Comparison of ENCODE assay signal across 24 cellular contexts in genomic region chr11:92253945-92254344, GRCh38. TPM values are rescaled to one million over a fixed set of nuclear protein-coding genes. Genes with fewer than 3 reads are reported as not detected.
DNase-seq lines count a peak whose midpoint lies in the region; ATAC-seq and TF ChIP-seq lines count a peak whose summit lies in the region.
"Had no signal": no experiment of that assay in that cellular context is flagged by ENCODE, and none has a peak within 500 bp of the region (broad histone marks: within the 10 kb centered on the region; RNA-seq: fewer than 3 reads in every experiment).

No MANE protein-coding gene starts in this region.

- CTCF ChIA-PET in GM10248 (lab: Yijun Ruan, JAX): interaction anchor here (1.7 kb wide), 1 partner anchor 10 kb away, joined by 4 read pairs; no protein-coding TSS in a partner anchor

- H3K4ac ChIP-seq in H9 (ENCODE audit: low read depth, low read length): no peak overlapping the region; the same call in 1 of the 2 replicates

- H3K9me3 ChIP-seq in H9 (ENCODE audit: control insufficient read depth, low read depth, low read length): no peaks in the 10 kb centered on the region
- H3K9me3 ChIP-seq: esophagus squamous epithelium, heart left ventricle, left ventricle myocardium inferior, thyroid gland had no signal

- H3K27me3 ChIP-seq in H9 (ENCODE audit: insufficient read depth, low read length): no peaks in the 10 kb centered on the region
- H3K27me3 ChIP-seq: esophagus squamous epithelium, heart left ventricle, thyroid gland had no signal

- no peak overlapping the region for H3K9ac ChIP-seq in H9 (ENCODE audit: extremely low read depth, insufficient read length, low read length)

- no peak for ATAC-seq in HG03045 (IDR thresholded peaks at IDR 0.05; ENCODE audit: unreplicated experiment)
- ATAC-seq: heart left ventricle; stimulated activated naive B cell treated with anti-CD40 and anti-IgM and Interleukin-4, amounts not matched to agents 10 μg/mL and 1 μg/mL and 100 μg/mL, for 72 hours had no signal

- no peak overlapping the region for H3K4me2 ChIP-seq in H9 (ENCODE audit: insufficient read depth, insufficient read length, low read length)

- H3K56ac ChIP-seq in H9 (ENCODE audit: insufficient read length, low read depth, low read length): no peak overlapping the region

- no peak overlapping the region for H2BK120ac ChIP-seq in H9 (ENCODE audit: low read depth, low read length, poor library complexity, severe bottlenecking)

- no peak overlapping the region for H4K91ac ChIP-seq in H9 (ENCODE audit: insufficient read length, low read depth, low read length)

- no peak overlapping the region for H2AFZ ChIP-seq in H9 (ENCODE audit: low read length)

- H3K79me1 ChIP-seq in H9 (ENCODE audit: insufficient read depth, low read depth, low read length, poor library complexity, severe bottlenecking): no peaks in the 10 kb centered on the region

- H3K4me1 Mint-ChIP-seq in H9: peaks cover 19 to 29% of the 10 kb centered on the region in 2 experiments
- peaks cover 26% of the 10 kb centered on the region for H3K4me1 Mint-ChIP-seq in chondrocyte (ENCODE audit: low read depth)
- H3K4me1 Mint-ChIP-seq in nephron progenitor cell: peaks cover 46% of the 10 kb centered on the region
- H3K4me1 Mint-ChIP-seq: CD8-positive, alpha-beta memory T cell; immature natural killer cell; stimulated activated naive B cell treated with anti-CD40 and anti-IgM and Interleukin-4, amounts not matched to agents 10 μg/mL and 1 μg/mL and 100 μg/mL, for 72 hours had no signal

- H2BK15ac ChIP-seq in H9 (ENCODE audit: low read depth, low read length): no peak overlapping the region

- peak overlapping the region; percentile 15 for H2BK20ac ChIP-seq in H9 (ENCODE audit: low read depth, low read length, poor library complexity, severe bottlenecking)

- H3K23ac ChIP-seq in H9 (ENCODE audit: insufficient read length, low read depth, low read length): no peak overlapping the region

- peaks cover 0 to 3% (median 0%) of the 10 kb centered on the region in 3 experiments; a peak in 1 of 7 replicates for H3K36me3 Mint-ChIP-seq in H9 (ENCODE audit: insufficient read depth in 1 of 3, low read depth in 3 of 3)
- H3K36me3 Mint-ChIP-seq in chondrocyte (ENCODE audit: low read depth): peaks cover 3% of the 10 kb centered on the region
- H3K36me3 Mint-ChIP-seq in nephron progenitor cell (ENCODE audit: low read depth): peaks cover 25% of the 10 kb centered on the region
- H3K36me3 Mint-ChIP-seq: CD8-positive, alpha-beta memory T cell; immature natural killer cell; stimulated activated naive B cell treated with anti-CD40 and anti-IgM and Interleukin-4, amounts not matched to agents 10 μg/mL and 1 μg/mL and 100 μg/mL, for 72 hours had no signal

- TF ChIP-seq POLR2A in NB4 (IDR thresholded peaks at IDR 0.05; ENCODE audit: extremely low read depth, insufficient read length): no peak

- H2BK5ac ChIP-seq in H9 (ENCODE audit: insufficient read length, low read length): no peak overlapping the region

- H3K4me3 ChIP-seq in NB4 (ENCODE audit: low read depth, low read length): no peak overlapping the region
- H3K4me3 ChIP-seq: esophagus squamous epithelium, heart left ventricle, left ventricle myocardium inferior, thyroid gland had no signal

- no peak overlapping the region for H3K27ac ChIP-seq in H9 (ENCODE audit: insufficient read length, low read depth, low read length)
- H3K27ac ChIP-seq: esophagus squamous epithelium, heart left ventricle, left ventricle myocardium inferior, thyroid gland had no signal

- POLR2A ChIA-PET in GM10248 (lab: Yijun Ruan, JAX): no interaction called here

- H4K20me1 ChIP-seq in H9 (ENCODE audit: control insufficient read depth, insufficient read depth, insufficient read length): no peaks in the 10 kb centered on the region

- H2BK12ac ChIP-seq in H9 (ENCODE audit: insufficient read length, low read depth, low read length): no peak overlapping the region

- H3K4me1 ChIP-seq in H9 (ENCODE audit: insufficient read depth, low read length): peaks cover 29% of the 10 kb centered on the region
- H3K4me1 ChIP-seq: esophagus squamous epithelium, heart left ventricle, left ventricle myocardium inferior, thyroid gland had no signal

- H2AK5ac ChIP-seq in H9 (ENCODE audit: insufficient read length, low read length): no peak overlapping the region

- H3T11ph ChIP-seq in H9 (ENCODE audit: low read length): no peak overlapping the region

- no peaks in the 10 kb centered on the region for H3K23me2 ChIP-seq in H9 (ENCODE audit: insufficient read length, low read depth, low read length, poor library complexity, severe bottlenecking)

- H3K79me2 ChIP-seq in H9 (ENCODE audit: insufficient read depth, low read length): peaks cover 18% of the 10 kb centered on the region; the same call in 1 of the 2 replicates

- H3K27me3 Mint-ChIP-seq in H9 (ENCODE audit: low read depth) (no peaks in the 10 kb centered on the region), chondrocyte (ENCODE audit: low read depth) (no peaks in the 10 kb centered on the region), nephron progenitor cell (ENCODE audit: low read depth, poor library complexity) (no peaks in the 10 kb centered on the region)
- H3K27me3 Mint-ChIP-seq: stimulated activated naive B cell treated with anti-CD40 and anti-IgM and Interleukin-4, amounts not matched to agents 10 μg/mL and 1 μg/mL and 100 μg/mL, for 72 hours had no signal

- no CpG with 5 or more reads among the region's 4 CpGs for WGBS in H9 (ENCODE audit: extremely low coverage, insufficient read length, low lambda C conversion rate)

- no peaks in the 10 kb centered on the region for H3K9me3 Mint-ChIP-seq in H9
- no peaks in the 10 kb centered on the region for H3K9me3 Mint-ChIP-seq in chondrocyte (ENCODE audit: low read depth)
- no peaks in the 10 kb centered on the region for H3K9me3 Mint-ChIP-seq in nephron progenitor cell

- no peak overlapping the region for H3K14ac ChIP-seq in H9 (ENCODE audit: insufficient read depth, low read length)

- H3K27ac Mint-ChIP-seq in H9: peak overlapping the region; percentile 52 to 96 (median 89); a peak in 5 of 7 replicates
- H3K27ac Mint-ChIP-seq in chondrocyte (ENCODE audit: unreplicated experiment): peak overlapping the region; percentile 92
- H3K27ac Mint-ChIP-seq in nephron progenitor cell: peak overlapping the region; percentile 45
- H3K27ac Mint-ChIP-seq: CD8-positive, alpha-beta memory T cell; immature natural killer cell; stimulated activated naive B cell treated with anti-CD40 and anti-IgM and Interleukin-4, amounts not matched to agents 10 μg/mL and 1 μg/mL and 100 μg/mL, for 72 hours had no signal

- H4K8ac ChIP-seq in H9 (replicated peaks; ENCODE audit: insufficient read length, low read depth, low read length): no peak overlapping the region

- H3K18ac ChIP-seq in H9 (ENCODE audit: insufficient read length, low read depth, low read length): no peak overlapping the region

- DNase-seq in H9 (no peak), NB4 (ENCODE audit: low read depth) (peak; percentile 30), chondrocyte (ENCODE audit: low spot score) (no peak), nephron progenitor cell (no peak), GM10248 (ENCODE audit: extremely low spot score) (no peak), iPS-NIHi7 (ENCODE audit: extremely low spot score) (no peak)
- DNase-seq in stimulated activated CD8-positive, alpha-beta memory T cell treated with anti-CD3 and anti-CD28 coated beads, Interleukin-4, amount 100 ng/mL, for 48 hours: no peak
- DNase-seq: CD8-positive, alpha-beta memory T cell; cerebellar nuclear complex; DMS79; effector memory CD4-positive, alpha-beta T cell; esophagus squamous epithelium; heart left ventricle; immature natural killer cell; KG1; left ventricle myocardium inferior; NCI-H1092 treated with DMSO at 0.1 percent for 48 hours; NCI-H774; SHP77; stimulated activated CD4-positive, alpha-beta T cell treated with anti-CD3 and anti-CD28 coated beads, Interleukin-15, amount 100 ng/mL, for 24 hours; stimulated activated naive B cell treated with anti-CD40 and anti-IgM and Interleukin-4, amounts not matched to agents 10 μg/mL and 1 μg/mL and 100 μg/mL, for 72 hours; thyroid gland had no signal

- TF ChIP-seq CTCF in H9 (conservative IDR thresholded peaks at IDR 0.05) (no peak), NB4 (IDR thresholded peaks at IDR 0.05; ENCODE audit: low read depth, low read length) (no peak), chondrocyte (IDR thresholded peaks at IDR 0.05) (no peak), nephron progenitor cell (IDR thresholded peaks at IDR 0.05) (no peak), GM10248 (IDR thresholded peaks at IDR 0.05; ENCODE audit: control extremely low read depth, extremely low read depth, low read depth, missing control alignments) (no peak)

- H4K5ac ChIP-seq in H9 (ENCODE audit: insufficient read length, low read depth, low read length): no peak overlapping the region

- no peak overlapping the region for H3K4me3 Mint-ChIP-seq in H9
- no peak overlapping the region for H3K4me3 Mint-ChIP-seq in chondrocyte (ENCODE audit: unreplicated experiment)
- H3K4me3 Mint-ChIP-seq in nephron progenitor cell: no peak overlapping the region
- H3K4me3 Mint-ChIP-seq: immature natural killer cell; stimulated activated naive B cell treated with anti-CD40 and anti-IgM and Interleukin-4, amounts not matched to agents 10 μg/mL and 1 μg/mL and 100 μg/mL, for 72 hours had no signal

RNA-seq across cellular contexts. Expression of gene FAT3, which starts 29.3 kb away (rescaled TPM):
- total RNA-seq in H9 (2021) (16.3 and 19.1 TPM in 2 replicates), chondrocyte (21.3 to 27.7 TPM (median 21.9 TPM) in 3 replicates)
- total RNA-seq: CD8-positive, alpha-beta memory T cell; T-helper 1 cell treated with Interleukin-12 subunit alpha and Interleukin-12 subunit beta and Interleukin-4 antibody, amounts not matched to agents 30 ng/mL and 1 ng/mL, for 36 hours had no signal
